ENCODE assay signal across 26 cellular contexts in the genomic region with DNA sequence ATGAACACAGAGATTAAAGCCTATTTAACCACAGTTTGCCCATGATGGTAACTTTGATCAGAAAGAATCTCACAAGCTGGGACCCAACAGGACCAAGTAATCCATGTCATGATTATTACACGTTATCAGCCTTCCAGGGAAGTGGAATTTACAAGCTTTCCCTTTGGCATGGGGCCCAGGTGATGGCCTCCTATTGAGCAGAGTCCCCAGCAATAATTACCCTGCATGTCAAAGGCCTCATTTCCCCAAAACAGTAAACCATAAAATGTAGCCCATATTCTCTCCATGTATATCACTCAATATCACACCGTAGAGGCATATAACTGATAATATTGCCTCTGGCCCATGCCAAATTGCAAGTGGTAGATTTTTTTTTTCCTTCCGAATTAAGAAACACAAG. TPM values are rescaled to one million over a fixed set of nuclear protein-coding genes. Genes with fewer than 3 reads are reported as not detected.
DNase-seq lines count a peak whose midpoint lies in the region; ATAC-seq, FAIRE-seq and TF ChIP-seq lines count a peak whose summit lies in the region.
"Had no signal": no experiment of that assay in that cellular context is flagged by ENCODE, and none has a peak within 500 bp of the region (broad histone marks: within the 10 kb centered on the region; RNA-seq: fewer than 3 reads in every experiment).

No MANE protein-coding gene starts in this region.

- H3K36me3 ChIP-seq in small intestine (ENCODE audit: control insufficient read depth in 2 of 2, insufficient read depth in 2 of 2, low read length in 2 of 2), result no peaks in the 10 kb centered on the region
- H3K36me3 ChIP-seq in heart right ventricle, result no peaks in the 10 kb centered on the region
- H3K36me3 ChIP-seq: left ventricle myocardium inferior, MG63, neutrophil, SJSA1, suprapubic skin, vagina had no signal

- no peaks in the 10 kb centered on the region for H3K9me3 Mint-ChIP-seq in activated naive CD4-positive, alpha-beta T cell treated with anti-CD3 and anti-CD28 coated beads, Interleukin-2, amount 50 U/mL, for 24 hours
- H3K9me3 Mint-ChIP-seq in activated naive CD4-positive, alpha-beta T cell treated with anti-CD3 and anti-CD28 coated beads, Interleukin-2, amount 50 U/mL, for 72 hours, result no peaks in the 10 kb centered on the region
- H3K9me3 Mint-ChIP-seq in IgD-negative memory B cell (no peaks in the 10 kb centered on the region), brain (peaks cover 0 to 5% (median 0%) of the 10 kb centered on the region in 5 experiments)
- H3K9me3 Mint-ChIP-seq: activated naive CD8-positive, alpha-beta T cell treated with anti-CD3 and anti-CD28 coated beads, Interleukin-2, amount 10 ng/mL, durations not matched to agents 7 days and 5 days; activated T-helper 1 cell treated with anti-CD3 and anti-CD28 coated beads, Interleukin-12 subunit alpha, Interleukin-12 subunit beta, Interleukin-2, Interleukin-4 antibody, amounts not matched to agents 30 ng/mL and 10 ng/mL and 1 ng/mL, durations not matched to agents 14 hours and 24 hours and 36 hours; stimulated activated memory B cell treated with anti-CD40 and anti-IgM and Interleukin-4, amounts not matched to agents 10 μg/mL and 1 μg/mL and 100 μg/mL, for 72 hours had no signal

- H3K27me3 Mint-ChIP-seq in activated naive CD4-positive, alpha-beta T cell treated with anti-CD3 and anti-CD28 coated beads, Interleukin-2, amount 50 U/mL, for 24 hours, result peaks cover 2% of the 10 kb centered on the region
- no peaks in the 10 kb centered on the region for H3K27me3 Mint-ChIP-seq in IgD-negative memory B cell
- peaks cover 14% of the 10 kb centered on the region for H3K27me3 Mint-ChIP-seq in brain
- H3K27me3 Mint-ChIP-seq: activated CD8-positive, alpha-beta memory T cell treated with anti-CD3 and anti-CD28 coated beads, Interleukin-2, amount 10 ng/mL, durations not matched to agents 7 days and 5 days; activated naive CD8-positive, alpha-beta T cell treated with anti-CD3 and anti-CD28 coated beads, Interleukin-2, amount 10 ng/mL, durations not matched to agents 7 days and 5 days; stimulated activated memory B cell treated with anti-CD40 and anti-IgM and Interleukin-4, amounts not matched to agents 10 μg/mL and 1 μg/mL and 100 μg/mL, for 72 hours had no signal

- H3K4me1 ChIP-seq in small intestine (ENCODE audit: control insufficient read depth in 2 of 2, insufficient read depth in 1 of 2, low read depth in 1 of 2, low read length in 1 of 2) (no peaks in the 10 kb centered on the region), heart right ventricle (peaks cover 0 to 23% (median 9%) of the 10 kb centered on the region in 9 donors)

- WGBS in small intestine, 3 donors, result 21 to 60% (median 40%) methylated on average over 3 of the region's 3 CpGs
- WGBS in heart right ventricle, 2 donors, result 78 to 87% methylated on average over 3 of the region's 3 CpGs

- H3K4me3 ChIP-seq in small intestine (ENCODE audit: low read depth in 1 of 2, low read length in 2 of 2) (no peak overlapping the region), heart right ventricle (no peak overlapping the region)
- H3K4me3 ChIP-seq: left ventricle myocardium inferior, MG63, SJSA1, suprapubic skin, vagina had no signal

- peak overlapping the region; percentile 16 for H3K4me3 Mint-ChIP-seq in activated naive CD4-positive, alpha-beta T cell treated with anti-CD3 and anti-CD28 coated beads, Interleukin-2, amount 50 U/mL, for 24 hours
- H3K4me3 Mint-ChIP-seq in IgD-negative memory B cell (peak overlapping the region in 3 of 4 donors; percentile 4 to 79 (median 70)), brain (peak overlapping the region in 4 of 5 experiments; percentile 14 to 46 (median 36))
- H3K4me3 Mint-ChIP-seq: stimulated activated memory B cell treated with anti-CD40 and anti-IgM and Interleukin-4, amounts not matched to agents 10 μg/mL and 1 μg/mL and 100 μg/mL, for 72 hours had no signal

- no peak for DNase-seq in activated naive CD4-positive, alpha-beta T cell treated with anti-CD3 and anti-CD28 coated beads, Interleukin-2, amount 50 U/mL, for 72 hours (ENCODE audit: low spot score in 2 of 2)
- peak; percentile 71 for DNase-seq in small intestine
- no peak for DNase-seq in GM03348 (ENCODE audit: low spot score)
- no peak for DNase-seq in heart right ventricle
- DNase-seq in D341Med (ENCODE audit: low spot score), result no peak
- DNase-seq: activated CD4-positive, alpha-beta T cell treated with anti-CD3 and anti-CD28 coated beads for 48 hours; activated CD8-positive, alpha-beta memory T cell treated with anti-CD3 and anti-CD28 coated beads, Interleukin-2, amount 10 ng/mL, durations not matched to agents 7 days and 5 days; activated naive CD8-positive, alpha-beta T cell treated with anti-CD3 and anti-CD28 coated beads, Interleukin-2, amount 10 ng/mL, durations not matched to agents 7 days and 5 days; head of caudate nucleus; left ventricle myocardium inferior; MG63; NCI-H1436; NCI-H82; stimulated activated CD4-positive, alpha-beta T cell treated with anti-CD3 and anti-CD28 coated beads, Interleukin-2, amount 100 ng/mL, for 24 hours had no signal

- no peaks in the 10 kb centered on the region for H3K36me3 Mint-ChIP-seq in activated naive CD4-positive, alpha-beta T cell treated with anti-CD3 and anti-CD28 coated beads, Interleukin-2, amount 50 U/mL, for 24 hours
- H3K36me3 Mint-ChIP-seq in activated naive CD4-positive, alpha-beta T cell treated with anti-CD3 and anti-CD28 coated beads, Interleukin-2, amount 50 U/mL, for 72 hours, result peaks cover 12 to 16% of the 10 kb centered on the region in 2 donors
- no peaks in the 10 kb centered on the region for H3K36me3 Mint-ChIP-seq in IgD-negative memory B cell
- no peaks in the 10 kb centered on the region for H3K36me3 Mint-ChIP-seq in brain
- H3K36me3 Mint-ChIP-seq: stimulated activated memory B cell treated with anti-CD40 and anti-IgM and Interleukin-4, amounts not matched to agents 10 μg/mL and 1 μg/mL and 100 μg/mL, for 72 hours had no signal

- H3K9me3 ChIP-seq in small intestine (ENCODE audit: control insufficient read depth, low read depth) (no peaks in the 10 kb centered on the region), heart right ventricle (no peaks in the 10 kb centered on the region)
- H3K9me3 ChIP-seq: left ventricle myocardium inferior, MG63, neutrophil, SJSA1, suprapubic skin, vagina had no signal

- intact Hi-C loops in heart right ventricle (cut with DNase I), result loop anchor here in 8 of 10 donors (5.0 to 10.0 kb wide), 4 partner anchors 107 to 300 kb away; partner anchors contain the start of gene RBM45 (in 7 of the 8)

- H3K27ac ChIP-seq in small intestine (ENCODE audit: low read depth in 1 of 2, low read length in 1 of 2) (no peak overlapping the region), heart right ventricle (no peak overlapping the region)
- H3K27ac ChIP-seq: HL-60, left ventricle myocardium inferior, neutrophil, SJSA1, suprapubic skin, vagina had no signal

- no peak overlapping the region for H3K27ac Mint-ChIP-seq in activated naive CD4-positive, alpha-beta T cell treated with anti-CD3 and anti-CD28 coated beads, Interleukin-2, amount 50 U/mL, for 24 hours
- H3K27ac Mint-ChIP-seq in activated naive CD4-positive, alpha-beta T cell treated with anti-CD3 and anti-CD28 coated beads, Interleukin-2, amount 50 U/mL, for 72 hours, result no peak overlapping the region
- H3K27ac Mint-ChIP-seq in IgD-negative memory B cell (peak overlapping the region in 1 of 3 donors; percentile 50), brain (no peak overlapping the region)
- H3K27ac Mint-ChIP-seq: activated naive CD8-positive, alpha-beta T cell treated with anti-CD3 and anti-CD28 coated beads, Interleukin-2, amount 10 ng/mL, durations not matched to agents 7 days and 5 days; stimulated activated memory B cell treated with anti-CD40 and anti-IgM and Interleukin-4, amounts not matched to agents 10 μg/mL and 1 μg/mL and 100 μg/mL, for 72 hours had no signal

- ATAC-seq in activated naive CD4-positive, alpha-beta T cell treated with anti-CD3 and anti-CD28 coated beads, Interleukin-2, amount 50 U/mL, for 72 hours, result no peak
- ATAC-seq in heart right ventricle, result no peak
- ATAC-seq: activated CD8-positive, alpha-beta memory T cell treated with anti-CD3 and anti-CD28 coated beads, Interleukin-2, amount 10 ng/mL, durations not matched to agents 7 days and 5 days; Panc1; stimulated activated memory B cell treated with anti-CD40 and anti-IgM and Interleukin-4, amounts not matched to agents 10 μg/mL and 1 μg/mL and 100 μg/mL, for 72 hours had no signal

- no peaks in the 10 kb centered on the region for H3K27me3 ChIP-seq in small intestine (ENCODE audit: control insufficient read depth in 2 of 2, insufficient read depth in 2 of 2, low read length in 2 of 2)
- no peaks in the 10 kb centered on the region for H3K27me3 ChIP-seq in heart right ventricle
- H3K27me3 ChIP-seq: MG63, neutrophil, SJSA1, suprapubic skin, vagina had no signal

- FAIRE-seq in small intestine (lab: Jason Lieb, UNC), result no peak

- H3K4me1 Mint-ChIP-seq in activated naive CD4-positive, alpha-beta T cell treated with anti-CD3 and anti-CD28 coated beads, Interleukin-2, amount 50 U/mL, for 24 hours, result peaks cover 18% of the 10 kb centered on the region
- H3K4me1 Mint-ChIP-seq in IgD-negative memory B cell (peaks cover 18 to 23% (median 19%) of the 10 kb centered on the region in 3 donors), brain (peaks cover 34% of the 10 kb centered on the region)

- no peak for TF ChIP-seq CTCF in brain (conservative IDR thresholded peaks at IDR 0.05)
- no peak for TF ChIP-seq CTCF in heart right ventricle (IDR thresholded peaks at IDR 0.05)

RNA-seq across cellular contexts. Expression of gene PRKRA, which starts 38.9 kb away (rescaled TPM):
- 100 to 1,000 TPM in 1 of 2 donors, 10 to 100 TPM in 1; 57.2 to 144 TPM for total RNA-seq in activated naive CD4-positive, alpha-beta T cell treated with anti-CD3 and anti-CD28 coated beads, Interleukin-2, amount 50 U/mL, for 72 hours
- polyA plus RNA-seq in IgD-negative memory B cell, result 58.7 TPM
- polyA plus RNA-seq in brain (ENCODE audit: insufficient read depth, low read depth, low replicate concordance), result 54.4 TPM
- polyA plus RNA-seq in small intestine, result 10 to 100 TPM; 26.6 to 31.4 (median 29.2) TPM
- total RNA-seq in heart right ventricle, result 10 to 100 TPM; 39.8 to 55.3 (median 44.3) TPM
- polyA plus RNA-seq in heart right ventricle, result 10 to 100 TPM; 39.7 to 40.3 TPM

RNA-seq across cellular contexts. Expression of gene PJVK, which starts 39.1 kb away (rescaled TPM):
- total RNA-seq in activated naive CD4-positive, alpha-beta T cell treated with anti-CD3 and anti-CD28 coated beads, Interleukin-2, amount 50 U/mL, for 72 hours, result 1 to 10 TPM; 1.7 to 4.5 TPM
- polyA plus RNA-seq in IgD-negative memory B cell (0.15 TPM), brain (ENCODE audit: insufficient read depth, low read depth, low replicate concordance) (0.22 TPM), small intestine (1 to 10 TPM in 2 of 3 donors, not detected in 1; 1.0 to 1.1 TPM), heart right ventricle (1 to 10 TPM in 1 of 2 donors, under 1 TPM in 1; 0.54 to 6.6 TPM)
- total RNA-seq in heart right ventricle, result 1 to 10 TPM in 7 of 10 donors, under 1 TPM in 3; 0.57 to 2.0 (median 1.7) TPM
- total RNA-seq: Daoy had no signal

Comparison
In these comparisons a context has a peak if more than half of its experiments do, and no peak if none do; other contexts are left out.
1. H3K4me3 Mint-ChIP-seq: peak in every context shown above with its lines; median percentile 70 in IgD-negative memory B cell; 36 in brain; 16 in activated naive CD4-positive, alpha-beta T cell treated with anti-CD3 and anti-CD28 coated beads, Interleukin-2, amount 50 U/mL, for 24 hours.